ENCODE assay signal across 28 cellular contexts in the genomic region with DNA sequence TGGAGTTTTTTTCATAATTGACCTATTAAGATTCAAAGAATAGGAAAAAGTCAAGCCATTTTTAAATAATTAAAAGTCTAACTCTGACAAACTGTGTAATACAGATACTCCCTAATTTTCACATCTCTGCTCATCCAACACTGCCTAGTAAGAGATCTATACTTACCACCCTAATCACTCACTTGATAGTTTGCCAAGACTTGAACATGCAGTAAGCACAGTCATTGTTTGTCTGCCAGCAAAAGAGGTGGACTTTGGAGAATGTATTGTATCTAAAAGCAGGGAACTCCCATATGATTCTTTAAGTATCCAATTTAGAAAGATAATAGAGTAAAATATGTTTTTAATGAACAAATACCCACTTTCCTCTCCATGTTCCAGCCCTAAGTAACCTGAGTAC. TPM values are rescaled to one million over a fixed set of nuclear protein-coding genes. Genes with fewer than 3 reads are reported as not detected.
DNase-seq lines count a peak whose midpoint lies in the region; ATAC-seq and TF ChIP-seq lines count a peak whose summit lies in the region.
"Had no signal": no experiment of that assay in that cellular context is flagged by ENCODE, and none has a peak within 500 bp of the region (broad histone marks: within the 10 kb centered on the region; RNA-seq: fewer than 3 reads in every experiment).

No MANE protein-coding gene starts in this region.

- no peak for TF ChIP-seq CTCF in fibroblast of mammary gland (conservative IDR thresholded peaks at IDR 0.05; ENCODE audit: control insufficient read depth, insufficient read depth, low read depth, low read length)

- H3K4me1 Mint-ChIP-seq in CD4-positive, CD25-positive, alpha-beta regulatory T cell: peaks cover 4 to 10% (median 6%) of the 10 kb centered on the region in 4 donors
- H3K4me1 Mint-ChIP-seq in activated naive CD8-positive, alpha-beta T cell treated with anti-CD3 and anti-CD28 coated beads for 36 hours: no peaks in the 10 kb centered on the region
- H3K4me1 Mint-ChIP-seq: activated CD4-positive, alpha-beta T cell treated with anti-CD3 and anti-CD28 coated beads, Interleukin-2, amount 10 ng/mL, durations not matched to agents 24 days and 14 days; GM23338; stimulated activated naive CD8-positive, alpha-beta T cell treated with anti-CD3 and anti-CD28 coated beads, Interleukin-15, amount 100 ng/mL, for 72 hours had no signal

- no peaks in the 10 kb centered on the region for H3F3A ChIP-seq in GM23248 (ENCODE audit: insufficient read depth)

- no peak overlapping the region for H2AFZ ChIP-seq in GM23248
- H2AFZ ChIP-seq: GM23338 had no signal

- H3K79me2 ChIP-seq in GM23248 (ENCODE audit: insufficient read depth): no peaks in the 10 kb centered on the region

- H3K9me3 ChIP-seq in CD4-positive, CD25-positive, alpha-beta regulatory T cell (ENCODE audit: control insufficient read depth in 2 of 2, low read length in 2 of 2): no peaks in the 10 kb centered on the region
- no peaks in the 10 kb centered on the region for H3K9me3 ChIP-seq in GM23248 (ENCODE audit: low read depth)
- H3K9me3 ChIP-seq: Caco-2, esophagus squamous epithelium had no signal

- no peaks in the 10 kb centered on the region for H3K27me3 ChIP-seq in CD4-positive, CD25-positive, alpha-beta regulatory T cell (ENCODE audit: control insufficient read depth, insufficient read depth, low read length)
- H3K27me3 ChIP-seq in GM23248 (replicated peaks; ENCODE audit: insufficient read depth): no peaks in the 10 kb centered on the region
- H3K27me3 ChIP-seq: esophagus squamous epithelium had no signal

- in situ Hi-C loops in GM23248 (cut with MboI): no loop called here

- no peak overlapping the region for H3K9ac ChIP-seq in GM23248

- no peak overlapping the region for H3K4me3 ChIP-seq in CD4-positive, CD25-positive, alpha-beta regulatory T cell (ENCODE audit: low read depth, low read length)
- no peak overlapping the region for H3K4me3 ChIP-seq in GM23248
- H3K4me3 ChIP-seq in fibroblast of mammary gland (ENCODE audit: control insufficient read depth, low read depth, low read length): no peak overlapping the region
- H3K4me3 ChIP-seq: esophagus squamous epithelium, GM23338 had no signal

- H3K27ac ChIP-seq in CD4-positive, CD25-positive, alpha-beta regulatory T cell (ENCODE audit: insufficient read depth, low read length, poor library complexity, severe bottlenecking): no peak overlapping the region
- H3K27ac ChIP-seq in GM23248: no peak overlapping the region
- H3K27ac ChIP-seq: esophagus squamous epithelium had no signal

- no peak for DNase-seq in CD4-positive, CD25-positive, alpha-beta regulatory T cell
- DNase-seq in GM23248 (peak; percentile 61), fibroblast of mammary gland (ENCODE audit: low read depth) (peak; percentile 47)
- no peak for DNase-seq in activated naive CD8-positive, alpha-beta T cell treated with anti-CD3 and anti-CD28 coated beads for 36 hours
- no peak for DNase-seq in activated CD4-positive, alpha-beta T cell treated with anti-CD3 and anti-CD28 coated beads, Interleukin-2, amount 50 U/mL, for 4 hours
- DNase-seq: activated CD4-positive, alpha-beta T cell treated with anti-CD3 and anti-CD28 coated beads, Interleukin-2, amount 10 ng/mL, durations not matched to agents 24 days and 14 days; activated CD8-positive, alpha-beta memory T cell treated with anti-CD3 and anti-CD28 coated beads, Interleukin-2, amount 50 U/mL, for 48 hours; activated effector memory CD4-positive, alpha-beta T cell treated with anti-CD3 and anti-CD28 coated beads, Interleukin-2, amount 50 U/mL, for 16 hours; amygdala; Caco-2; effector memory CD4-positive, alpha-beta T cell; esophagus squamous epithelium; head of caudate nucleus; MM.1S; NCI-H1930; NCI-H524; stimulated activated CD4-positive, alpha-beta T cell treated with anti-CD3 and anti-CD28 coated beads, Interleukin-4, amount 100 ng/mL, for 24 hours; stimulated activated naive CD8-positive, alpha-beta T cell treated with anti-CD3 and anti-CD28 coated beads, Interleukin-15, amount 100 ng/mL, for 72 hours; T-cell; trophoblast cell had no signal

- H3K4me2 ChIP-seq in GM23248 (ENCODE audit: unreplicated experiment): no peak overlapping the region
- H3K4me2 ChIP-seq: GM23338 had no signal

- no peaks in the 10 kb centered on the region for H3K4me1 ChIP-seq in CD4-positive, CD25-positive, alpha-beta regulatory T cell (ENCODE audit: control insufficient read depth, insufficient read depth, low read length, poor library complexity, severe bottlenecking)
- no peaks in the 10 kb centered on the region for H3K4me1 ChIP-seq in GM23248 (ENCODE audit: insufficient read depth)
- H3K4me1 ChIP-seq: Caco-2, esophagus squamous epithelium had no signal

- H3K27me3 Mint-ChIP-seq in CD4-positive, CD25-positive, alpha-beta regulatory T cell: no peaks in the 10 kb centered on the region
- H3K27me3 Mint-ChIP-seq in activated naive CD8-positive, alpha-beta T cell treated with anti-CD3 and anti-CD28 coated beads for 36 hours: no peaks in the 10 kb centered on the region
- H3K27me3 Mint-ChIP-seq: activated CD4-positive, alpha-beta T cell treated with anti-CD3 and anti-CD28 coated beads, Interleukin-2, amount 10 ng/mL, durations not matched to agents 24 days and 14 days; IgD-negative memory B cell; stimulated activated naive CD8-positive, alpha-beta T cell treated with anti-CD3 and anti-CD28 coated beads, Interleukin-15, amount 100 ng/mL, for 72 hours; T-cell had no signal

- no peak overlapping the region for H3K4me3 Mint-ChIP-seq in CD4-positive, CD25-positive, alpha-beta regulatory T cell
- no peak overlapping the region for H3K4me3 Mint-ChIP-seq in activated naive CD8-positive, alpha-beta T cell treated with anti-CD3 and anti-CD28 coated beads for 36 hours
- H3K4me3 Mint-ChIP-seq: activated CD4-positive, alpha-beta T cell treated with anti-CD3 and anti-CD28 coated beads, Interleukin-2, amount 10 ng/mL, durations not matched to agents 24 days and 14 days; GM23338; IgD-negative memory B cell; stimulated activated naive CD8-positive, alpha-beta T cell treated with anti-CD3 and anti-CD28 coated beads, Interleukin-15, amount 100 ng/mL, for 72 hours; T-cell had no signal

- no peaks in the 10 kb centered on the region for H3K9me2 ChIP-seq in GM23248 (ENCODE audit: insufficient read depth)

- peaks cover 98% of the 10 kb centered on the region for H3K36me3 ChIP-seq in CD4-positive, CD25-positive, alpha-beta regulatory T cell (ENCODE audit: control insufficient read depth, insufficient read depth, low read length)
- H3K36me3 ChIP-seq in GM23248 (ENCODE audit: low read depth): peaks cover 63% of the 10 kb centered on the region

- no peak for ATAC-seq in CD4-positive, CD25-positive, alpha-beta regulatory T cell (ENCODE audit: low read depth in 2 of 2)
- ATAC-seq in HG03342 (IDR thresholded peaks at IDR 0.05; ENCODE audit: unreplicated experiment): no peak
- ATAC-seq in HG02642 (IDR thresholded peaks at IDR 0.05; ENCODE audit: poor library complexity, unreplicated experiment): no peak
- ATAC-seq: GM23338; stimulated activated naive CD8-positive, alpha-beta T cell treated with anti-CD3 and anti-CD28 coated beads, Interleukin-15, amount 100 ng/mL, for 72 hours; T-cell had no signal

- peak overlapping the region in 2 of 3 donors; percentile 59 to 64 for H3K27ac Mint-ChIP-seq in CD4-positive, CD25-positive, alpha-beta regulatory T cell
- peak overlapping the region; percentile 2 for H3K27ac Mint-ChIP-seq in activated naive CD8-positive, alpha-beta T cell treated with anti-CD3 and anti-CD28 coated beads for 36 hours
- H3K27ac Mint-ChIP-seq: activated CD4-positive, alpha-beta T cell treated with anti-CD3 and anti-CD28 coated beads, Interleukin-2, amount 10 ng/mL, durations not matched to agents 24 days and 14 days; GM23338; IgD-negative memory B cell had no signal

- peaks cover 42% of the 10 kb centered on the region for H3K36me3 Mint-ChIP-seq in CD4-positive, CD25-positive, alpha-beta regulatory T cell
- peaks cover 10% of the 10 kb centered on the region for H3K36me3 Mint-ChIP-seq in activated naive CD8-positive, alpha-beta T cell treated with anti-CD3 and anti-CD28 coated beads for 36 hours

- H3K9me3 Mint-ChIP-seq in CD4-positive, CD25-positive, alpha-beta regulatory T cell: no peaks in the 10 kb centered on the region
- no peaks in the 10 kb centered on the region for H3K9me3 Mint-ChIP-seq in activated naive CD8-positive, alpha-beta T cell treated with anti-CD3 and anti-CD28 coated beads for 36 hours
- H3K9me3 Mint-ChIP-seq: activated CD4-positive, alpha-beta T cell treated with anti-CD3 and anti-CD28 coated beads, Interleukin-2, amount 10 ng/mL, durations not matched to agents 24 days and 14 days; GM23338; IgD-negative memory B cell; stimulated activated naive CD8-positive, alpha-beta T cell treated with anti-CD3 and anti-CD28 coated beads, Interleukin-15, amount 100 ng/mL, for 72 hours; T-cell had no signal

- H4K20me1 ChIP-seq in GM23248 (ENCODE audit: insufficient read depth): no peaks in the 10 kb centered on the region

RNA-seq across cellular contexts. Expression of gene TMEM59, which starts 15.5 kb away (rescaled TPM):
- total RNA-seq in CD4-positive, CD25-positive, alpha-beta regulatory T cell: 180 TPM
- polyA plus RNA-seq in CD4-positive, CD25-positive, alpha-beta regulatory T cell: 100 to 1,000 TPM; 605 to 863 (median 688) TPM
- 425 and 470 TPM in 2 replicates for total RNA-seq in GM23248 (2014; rRNA removed; shearing (Covaris generic))
- polyA plus RNA-seq in GM23248 (2016; fragmentation: Nextera tagmentation; extraction: Ambion mirVana): 774 and 806 TPM in 2 replicates
- total RNA-seq in activated naive CD8-positive, alpha-beta T cell treated with anti-CD3 and anti-CD28 coated beads for 36 hours: 10 to 100 TPM; 89.4 to 97.7 TPM

RNA-seq across cellular contexts. Expression of gene TCEANC2, which starts 15.9 kb away (rescaled TPM):
- 8.4 TPM for total RNA-seq in CD4-positive, CD25-positive, alpha-beta regulatory T cell
- 1 to 10 TPM; 3.6 to 6.9 (median 6.2) TPM for polyA plus RNA-seq in CD4-positive, CD25-positive, alpha-beta regulatory T cell
- 1.7 and 3.2 TPM in 2 replicates for total RNA-seq in GM23248 (2014; rRNA removed; shearing (Covaris generic))
- 4.6 and 5.9 TPM in 2 replicates for polyA plus RNA-seq in GM23248 (2016; fragmentation: Nextera tagmentation; extraction: Ambion mirVana)
- total RNA-seq in activated naive CD8-positive, alpha-beta T cell treated with anti-CD3 and anti-CD28 coated beads for 36 hours: 1 to 10 TPM; 7.7 to 8.3 TPM

RNA-seq across cellular contexts. Expression of gene LDLRAD1, which starts 19.5 kb away (rescaled TPM):
- not detected for total RNA-seq in CD4-positive, CD25-positive, alpha-beta regulatory T cell
- polyA plus RNA-seq in CD4-positive, CD25-positive, alpha-beta regulatory T cell: not detected
- not detected in 2 replicates for total RNA-seq in GM23248 (2014; rRNA removed; shearing (Covaris generic))
- polyA plus RNA-seq in GM23248 (2016; fragmentation: Nextera tagmentation; extraction: Ambion mirVana): not detected in 2 replicates
- total RNA-seq in activated naive CD8-positive, alpha-beta T cell treated with anti-CD3 and anti-CD28 coated beads for 36 hours: not detected
- total RNA-seq: activated CD4-positive, alpha-beta T cell treated with anti-CD3 and anti-CD28 coated beads, Interleukin-2, amount 10 ng/mL, durations not matched to agents 24 days and 14 days; Caco-2; chondrocyte; GM23338; liver; pulmonary artery endothelial cell; T-cell had no signal
- polyA plus RNA-seq: GM23338, IgD-negative memory B cell, liver, neural cell had no signal

Comparison
In these comparisons a context has a peak if more than half of its experiments do, and no peak if none do; other contexts are left out.
1. DNase-seq: peak in GM23248 (single experiment) and fibroblast of mammary gland (single experiment); none in CD4-positive, CD25-positive, alpha-beta regulatory T cell (0 of 3), activated naive CD8-positive, alpha-beta T cell treated with anti-CD3 and anti-CD28 coated beads for 36 hours (single experiment) and activated CD4-positive, alpha-beta T cell treated with anti-CD3 and anti-CD28 coated beads, Interleukin-2, amount 50 U/mL, for 4 hours (0 of 2).